ENCODE assay signal across 7 cellular contexts in genomic region chr2:20224716-20225293, GRCh38. TPM values are rescaled to one million over a fixed set of nuclear protein-coding genes. Genes with fewer than 3 reads are reported as not detected.
A peak's percentile ranks its signal among the peaks of the same experiment; 100 is the strongest.
DNase-seq lines count a peak whose midpoint lies in the region; TF ChIP-seq lines count a peak whose summit lies in the region.

A gene with protein sequence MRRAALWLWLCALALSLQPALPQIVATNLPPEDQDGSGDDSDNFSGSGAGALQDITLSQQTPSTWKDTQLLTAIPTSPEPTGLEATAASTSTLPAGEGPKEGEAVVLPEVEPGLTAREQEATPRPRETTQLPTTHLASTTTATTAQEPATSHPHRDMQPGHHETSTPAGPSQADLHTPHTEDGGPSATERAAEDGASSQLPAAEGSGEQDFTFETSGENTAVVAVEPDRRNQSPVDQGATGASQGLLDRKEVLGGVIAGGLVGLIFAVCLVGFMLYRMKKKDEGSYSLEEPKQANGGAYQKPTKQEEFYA (minus strand): TSS chr2:20225130. CDS start chr2:20224867, 263 bp downstream.

- peak within 1 kb of the TSS; percentile 84 for H3K4me3 ChIP-seq in adipocyte (ENCODE audit: low read length)
- H3K4me3 ChIP-seq in retinal pigment epithelial cell (ENCODE audit: low read length): peak within 1 kb of the TSS; percentile 58

- DNase-seq in ELR (ENCODE audit: low read depth) (peak; percentile 71), H4 (ENCODE audit: low spot score) (no peak), NCI-H146 treated with DMSO at 0.1 percent for 48 hours (lab: John Stamatoyannopoulos, UW; ENCODE audit: unreplicated experiment) (peak; percentile 51), adipocyte (ENCODE audit: low read depth) (peak; percentile 81), hepatic stellate cell (ENCODE audit: low spot score) (peak; percentile 54), retinal pigment epithelial cell (ENCODE audit: low read depth) (no peak), NCI-H1048 (lab: John Stamatoyannopoulos, UW) (no peak)

- H3K4me1 ChIP-seq in adipocyte (ENCODE audit: control insufficient read depth, insufficient read depth, low read length): peaks cover 21% of the 10 kb centered on the region

- TF ChIP-seq CTCF in retinal pigment epithelial cell (conservative IDR thresholded peaks at IDR 0.05; ENCODE audit: low read depth, low read length): no peak

- H3K9ac ChIP-seq in adipocyte (ENCODE audit: low read length): peak within 1 kb of the TSS; percentile 83

- H3K36me3 ChIP-seq in adipocyte (ENCODE audit: control insufficient read depth, insufficient read depth, low read length, severe bottlenecking): no peaks in the 10 kb centered on the region

- no peaks in the 10 kb centered on the region for H3K27me3 ChIP-seq in adipocyte (replicated peaks; ENCODE audit: control insufficient read depth, insufficient read depth, low read length)

- no peaks in the 10 kb centered on the region for H3K9me3 ChIP-seq in adipocyte (ENCODE audit: control insufficient read depth, low read length)

RNA-seq across cellular contexts. Expression of the gene that starts here (rescaled TPM):
- total RNA-seq in H4 (2014; rRNA removed; shearing (Covaris generic)): 29.0 and 44.7 TPM in 2 replicates

Comparison
In these comparisons a context has a peak if more than half of its experiments do, and no peak if none do; other contexts are left out.
1. DNase-seq: peak in ELR (single experiment), NCI-H146 treated with DMSO at 0.1 percent for 48 hours (single experiment), adipocyte (single experiment) and hepatic stellate cell (single experiment); none in H4 (single experiment), retinal pigment epithelial cell (single experiment) and NCI-H1048 (single experiment).